In genomic region chr7:133807610-133808543, GRCh38 we compare ENCODE assay signal across 18 cellular contexts.
"Had no signal": no experiment of that assay in that cellular context is flagged by ENCODE, and none has a peak within 500 bp of the region (broad histone marks: within the 10 kb centered on the region; RNA-seq: fewer than 3 reads in every experiment).

No MANE protein-coding gene starts in this region.

- H3K36me3 Mint-ChIP-seq: activated naive CD8-positive, alpha-beta T cell; natural killer cell had no signal

- DNase-seq: activated CD4-positive, alpha-beta memory T cell treated with anti-CD3 and anti-CD28 coated beads, Interleukin-2, amount 10 ng/mL, durations not matched to agents 7 days and 5 days; activated CD4-positive, alpha-beta T cell treated with anti-CD3 and anti-CD28 coated beads for 4 hours; activated gamma-delta T cell; activated T-cell treated with anti-CD3 and anti-CD28 coated beads, Interleukin-2, amount 50 U/mL, for 72 hours; amniotic stem cell; body of pancreas; central memory CD4-positive, alpha-beta T cell; colonic mucosa; mesendoderm; natural killer cell; retina; stimulated activated CD4-positive, alpha-beta T cell treated with anti-CD3 and anti-CD28 coated beads, Interleukin-4, amount 100 ng/mL, for 24 hours; stimulated activated naive CD4-positive, alpha-beta T cell; uterus had no signal

- H3K27me3 ChIP-seq: body of pancreas, colonic mucosa, esophagus muscularis mucosa, uterus had no signal

- H3K4me1 ChIP-seq: body of pancreas, colonic mucosa, esophagus muscularis mucosa, tibial nerve, uterus had no signal

- H3K27ac Mint-ChIP-seq: activated CD4-positive, alpha-beta memory T cell treated with anti-CD3 and anti-CD28 coated beads, Interleukin-2, amount 10 ng/mL, durations not matched to agents 7 days and 5 days; activated naive CD8-positive, alpha-beta T cell; activated T-cell treated with anti-CD3 and anti-CD28 coated beads, Interleukin-2, amount 50 U/mL, for 72 hours; natural killer cell had no signal

- H3K9me3 ChIP-seq: body of pancreas, colonic mucosa, esophagus muscularis mucosa, tibial nerve, uterus had no signal

- H3K27me3 Mint-ChIP-seq: activated CD4-positive, alpha-beta memory T cell treated with anti-CD3 and anti-CD28 coated beads, Interleukin-2, amount 10 ng/mL, durations not matched to agents 7 days and 5 days; activated naive CD8-positive, alpha-beta T cell had no signal

- H3K4me3 ChIP-seq: body of pancreas, colonic mucosa, esophagus muscularis mucosa, skin epidermis, tibial nerve, uterus had no signal

- ATAC-seq: activated T-cell treated with anti-CD3 and anti-CD28 coated beads, Interleukin-2, amount 50 U/mL, for 72 hours; body of pancreas; natural killer cell had no signal

- H3K4me1 Mint-ChIP-seq: activated CD4-positive, alpha-beta memory T cell treated with anti-CD3 and anti-CD28 coated beads, Interleukin-2, amount 10 ng/mL, durations not matched to agents 7 days and 5 days had no signal

- H3K4me3 Mint-ChIP-seq: activated CD4-positive, alpha-beta memory T cell treated with anti-CD3 and anti-CD28 coated beads, Interleukin-2, amount 10 ng/mL, durations not matched to agents 7 days and 5 days; activated naive CD8-positive, alpha-beta T cell; activated T-cell treated with anti-CD3 and anti-CD28 coated beads, Interleukin-2, amount 50 U/mL, for 72 hours; natural killer cell had no signal

- H3K36me3 ChIP-seq: colonic mucosa, esophagus muscularis mucosa, tibial nerve, uterus had no signal

- H3K27ac ChIP-seq: body of pancreas, colonic mucosa, esophagus muscularis mucosa, skin epidermis, tibial nerve, uterus had no signal

- H3K9me3 Mint-ChIP-seq: activated CD4-positive, alpha-beta memory T cell treated with anti-CD3 and anti-CD28 coated beads, Interleukin-2, amount 10 ng/mL, durations not matched to agents 7 days and 5 days; activated T-cell treated with anti-CD3 and anti-CD28 coated beads, Interleukin-2, amount 50 U/mL, for 72 hours; natural killer cell had no signal
